In genomic region chr3:184737641-184738518, GRCh38 we compare ENCODE assay signal across 10 cellular contexts. TPM values are rescaled to one million over a fixed set of nuclear protein-coding genes. Genes with fewer than 3 reads are reported as not detected.
DNase-seq lines count a peak whose midpoint lies in the region; ATAC-seq and TF ChIP-seq lines count a peak whose summit lies in the region.
"Had no signal": no experiment of that assay in that cellular context is flagged by ENCODE, and none has a peak within 500 bp of the region (broad histone marks: within the 10 kb centered on the region; RNA-seq: fewer than 3 reads in every experiment).

No MANE protein-coding gene starts in this region.

- H3K4me2 ChIP-seq in mesenchymal stem cell (ENCODE audit: low read length, poor library complexity, severe bottlenecking), result no peak overlapping the region

- H3K9ac ChIP-seq in mesenchymal stem cell (ENCODE audit: low read length), result no peak overlapping the region

- H3K27me3 ChIP-seq in left ventricle myocardium inferior (ENCODE audit: low read depth), result peaks cover 23% of the 10 kb centered on the region
- H3K27me3 ChIP-seq in mesenchymal stem cell (ENCODE audit: control insufficient read depth in 1 of 2, insufficient read depth in 1 of 2, low read length in 2 of 2), result peaks cover 0 to 12% of the 10 kb centered on the region in 2 experiments
- H3K27me3 ChIP-seq in vagina, result no peaks in the 10 kb centered on the region
- H3K27me3 ChIP-seq in CD4-positive, alpha-beta T cell (ENCODE audit: control insufficient read depth, insufficient read depth, low read length), result no peaks in the 10 kb centered on the region

- peak overlapping the region; percentile 52 for H4K91ac ChIP-seq in mesenchymal stem cell (ENCODE audit: low read length)

- no peaks in the 10 kb centered on the region for H3K4me1 Mint-ChIP-seq in CD4-positive, alpha-beta T cell (ENCODE audit: low read depth)

- no peak overlapping the region for H2AK5ac ChIP-seq in mesenchymal stem cell (ENCODE audit: low read length, severe bottlenecking)

- peak overlapping the region in 1 of 2 experiments; percentile 76 for H3K14ac ChIP-seq in mesenchymal stem cell (ENCODE audit: low read length in 2 of 2)

- H3K27ac Mint-ChIP-seq in CD4-positive, alpha-beta T cell, result no peak overlapping the region

- peak overlapping the region in 1 of 2 experiments; percentile 33 for H2BK12ac ChIP-seq in mesenchymal stem cell (ENCODE audit: low read length in 2 of 2)

- no peaks in the 10 kb centered on the region for H3K4me1 ChIP-seq in left ventricle myocardium inferior
- H3K4me1 ChIP-seq in mesenchymal stem cell (ENCODE audit: control insufficient read depth, insufficient read depth, low read depth, low read length), result peaks cover 14% of the 10 kb centered on the region
- peaks cover 40% of the 10 kb centered on the region for H3K4me1 ChIP-seq in vagina

- 57% methylated on average over 14 of the region's 15 CpGs for WGBS in mesenchymal stem cell

- H3K9me3 ChIP-seq in left ventricle myocardium inferior (replicated peaks) (no peaks in the 10 kb centered on the region), mesenchymal stem cell (ENCODE audit: control insufficient read depth, low read length) (no peaks in the 10 kb centered on the region), vagina (no peaks in the 10 kb centered on the region)
- no peaks in the 10 kb centered on the region for H3K9me3 ChIP-seq in CD4-positive, alpha-beta T cell (ENCODE audit: control insufficient read depth, low read length)

- H3K36me3 Mint-ChIP-seq in CD4-positive, alpha-beta T cell (ENCODE audit: low read depth), result no peaks in the 10 kb centered on the region

- H3K18ac ChIP-seq in mesenchymal stem cell (ENCODE audit: low read depth in 1 of 2, low read length in 2 of 2), result peak overlapping the region; percentile 46 to 54

- H3K36me3 ChIP-seq in left ventricle myocardium inferior, result no peaks in the 10 kb centered on the region
- no peaks in the 10 kb centered on the region for H3K36me3 ChIP-seq in mesenchymal stem cell (ENCODE audit: control insufficient read depth in 1 of 2, insufficient read depth in 2 of 2, low read depth in 1 of 2, low read length in 2 of 2)
- no peaks in the 10 kb centered on the region for H3K36me3 ChIP-seq in vagina

- H4K8ac ChIP-seq in mesenchymal stem cell (ENCODE audit: low read length), result peak overlapping the region; percentile 57

- H3K4ac ChIP-seq in mesenchymal stem cell (ENCODE audit: low read depth in 1 of 2, low read length in 2 of 2), result peak overlapping the region in 1 of 2 experiments; percentile 5

- no peak overlapping the region for H2BK120ac ChIP-seq in mesenchymal stem cell (ENCODE audit: low read depth, low read length)

- no peak overlapping the region for H2AFZ ChIP-seq in mesenchymal stem cell (ENCODE audit: low read depth, low read length)

- H3K9me3 Mint-ChIP-seq in CD4-positive, alpha-beta T cell, result no peaks in the 10 kb centered on the region

- H2BK15ac ChIP-seq in mesenchymal stem cell (ENCODE audit: low read depth, poor library complexity, severe bottlenecking), result no peak overlapping the region

- H3K23ac ChIP-seq in mesenchymal stem cell (ENCODE audit: low read length in 2 of 2), result no peak overlapping the region

- ATAC-seq in HG03045 (IDR thresholded peaks at IDR 0.05; ENCODE audit: unreplicated experiment), result no peak
- no peak for ATAC-seq in CD4-positive, alpha-beta T cell (ENCODE audit: poor library complexity)

- H3K4me3 Mint-ChIP-seq in CD4-positive, alpha-beta T cell, result no peak overlapping the region

- H2BK5ac ChIP-seq in mesenchymal stem cell (ENCODE audit: low read depth, low read length, poor library complexity, severe bottlenecking), result no peak overlapping the region

- no peak overlapping the region for H3K27ac ChIP-seq in left ventricle myocardium inferior (replicated peaks)
- H3K27ac ChIP-seq in coronary artery, result no peak overlapping the region
- H3K27ac ChIP-seq in mesenchymal stem cell (ENCODE audit: low read length, poor library complexity, severe bottlenecking), result no peak overlapping the region
- H3K27ac ChIP-seq in vagina, result peak overlapping the region; percentile 67
- no peak overlapping the region for H3K27ac ChIP-seq in CD4-positive, alpha-beta T cell (ENCODE audit: low read depth, low read length)

- no peak for TF ChIP-seq POLR2A in vagina (IDR thresholded peaks at IDR 0.05)

- peaks cover 4% of the 10 kb centered on the region for H3K27me3 Mint-ChIP-seq in CD4-positive, alpha-beta T cell

- DNase-seq in cardiac septum (ENCODE audit: low spot score), result peak; percentile 69
- no peak for DNase-seq in left ventricle myocardium inferior
- peak; percentile 59 for DNase-seq in coronary artery (ENCODE audit: low spot score)
- peak; percentile 76 for DNase-seq in mesenchymal stem cell
- peak; percentile 76 to 88 for DNase-seq in vagina (ENCODE audit: extremely low spot score in 2 of 2)
- DNase-seq in NCI-H1417 treated with DMSO at 0.1 percent for 48 hours (lab: John Stamatoyannopoulos, UW), result no peak
- DNase-seq in CD4-positive, alpha-beta T cell, result no peak
- DNase-seq: effector memory CD4-positive, alpha-beta T cell; NCI-H1694 treated with DMSO at 0.1 percent for 48 hours had no signal

- CTCF ChIA-PET in CD4-positive, alpha-beta T cell (lab: Charles Lee), result no interaction called here

- intact Hi-C loops in cardiac septum (cut with DNase I) (no loop called here), left ventricle myocardium inferior (cut with micrococcal nuclease) (no loop called here), vagina (cut with DNase I) (no loop called here)
- intact Hi-C loops in CD4-positive, alpha-beta T cell (cut with DNase I, micrococcal nuclease), result no loop called here

- H3K79me1 ChIP-seq in mesenchymal stem cell (replicated peaks; ENCODE audit: low read length, poor library complexity, severe bottlenecking), result no peaks in the 10 kb centered on the region

- POLR2A ChIA-PET in CD4-positive, alpha-beta T cell (lab: Charles Lee), result no interaction called here

- H3K4me3 ChIP-seq in left ventricle myocardium inferior (no peak overlapping the region), coronary artery (no peak overlapping the region), mesenchymal stem cell (ENCODE audit: insufficient read depth in 1 of 2, low read depth in 1 of 2, low read length in 2 of 2) (no peak overlapping the region), vagina (no peak overlapping the region)

- TF ChIP-seq CTCF in left ventricle myocardium inferior (IDR thresholded peaks at IDR 0.05; ENCODE audit: borderline replicate concordance), result no peak
- TF ChIP-seq CTCF in coronary artery (IDR thresholded peaks at IDR 0.05), result no peak
- no peak for TF ChIP-seq CTCF in vagina (IDR thresholded peaks at IDR 0.05)
- TF ChIP-seq CTCF in CD4-positive, alpha-beta T cell (IDR thresholded peaks at IDR 0.05), result no peak

RNA-seq across cellular contexts. Expression of gene MAGEF1, which starts 26.0 kb away (rescaled TPM):
- total RNA-seq in cardiac septum (30.2 TPM), left ventricle myocardium inferior (35.7 TPM), vagina (25.5 TPM)
- 21.2 TPM for polyA plus RNA-seq in mesenchymal stem cell (2013, experiment 1 of 2)
- polyA plus RNA-seq in mesenchymal stem cell (2013, experiment 2 of 2), result 22.4 TPM
- total RNA-seq in CD4-positive, alpha-beta T cell, result 1 to 10 TPM; 5.8 to 6.1 TPM

Comparison
In these comparisons a context has a peak if more than half of its experiments do, and no peak if none do; other contexts are left out.
1. DNase-seq: peak in cardiac septum (single experiment), coronary artery (single experiment), mesenchymal stem cell (single experiment) and vagina (2 of 2); none in left ventricle myocardium inferior (single experiment), NCI-H1417 treated with DMSO at 0.1 percent for 48 hours (single experiment) and CD4-positive, alpha-beta T cell (0 of 10).